1 cellular context compared by ENCODE assay signal in genomic region chr2:18484625-18485024, GRCh38.
TF ChIP-seq lines count a peak whose summit lies in the region.

No MANE protein-coding gene starts in this region.

TF ChIP-seq in GM23338, 12 proteins besides CTCF, POLR2A, EP300 and RAD21 (continued from another document):
- TF ChIP-seq ETS1 (IDR thresholded peaks at IDR 0.05): no peak
- no peak for TF ChIP-seq EZH2 (IDR thresholded peaks at IDR 0.05; ENCODE audit: low read depth, unreplicated experiment)
